In genomic region chr3:4493931-4494806, GRCh38 we compare ENCODE assay signal across 2 cellular contexts.
TF ChIP-seq lines count a peak whose summit lies in the region.

No MANE protein-coding gene starts in this region.

TF ChIP-seq in GM23338, 12 proteins besides CTCF, POLR2A, EP300 and RAD21:
- TF ChIP-seq EZH2 (IDR thresholded peaks at IDR 0.05; ENCODE audit: low read depth, unreplicated experiment) (no peak), JUNB (IDR thresholded peaks at IDR 0.05; ENCODE audit: unreplicated experiment) (no peak), ZNF331 (CRISPR knock-in tag; IDR thresholded peaks at IDR 0.05; ENCODE audit: low read depth) (no peak), NANOG (IDR thresholded peaks at IDR 0.05; ENCODE audit: borderline replicate concordance) (no peak), CREB1 (CRISPR knock-in tag; IDR thresholded peaks at IDR 0.05; ENCODE audit: low read depth) (no peak), STAT1 (IDR thresholded peaks at IDR 0.05; ENCODE audit: unreplicated experiment) (no peak)

TF ChIP-seq in endothelial cell of umbilical vein, 7 proteins besides CTCF, POLR2A, EP300 and RAD21:
- TF ChIP-seq MAX (IDR thresholded peaks at IDR 0.05; ENCODE audit: insufficient read depth, insufficient read length), result no peak
TF ChIP-seq in endothelial cell of umbilical vein: peak in this region for 0.
